ENCODE assay signal across 10 cellular contexts in the genomic region with DNA sequence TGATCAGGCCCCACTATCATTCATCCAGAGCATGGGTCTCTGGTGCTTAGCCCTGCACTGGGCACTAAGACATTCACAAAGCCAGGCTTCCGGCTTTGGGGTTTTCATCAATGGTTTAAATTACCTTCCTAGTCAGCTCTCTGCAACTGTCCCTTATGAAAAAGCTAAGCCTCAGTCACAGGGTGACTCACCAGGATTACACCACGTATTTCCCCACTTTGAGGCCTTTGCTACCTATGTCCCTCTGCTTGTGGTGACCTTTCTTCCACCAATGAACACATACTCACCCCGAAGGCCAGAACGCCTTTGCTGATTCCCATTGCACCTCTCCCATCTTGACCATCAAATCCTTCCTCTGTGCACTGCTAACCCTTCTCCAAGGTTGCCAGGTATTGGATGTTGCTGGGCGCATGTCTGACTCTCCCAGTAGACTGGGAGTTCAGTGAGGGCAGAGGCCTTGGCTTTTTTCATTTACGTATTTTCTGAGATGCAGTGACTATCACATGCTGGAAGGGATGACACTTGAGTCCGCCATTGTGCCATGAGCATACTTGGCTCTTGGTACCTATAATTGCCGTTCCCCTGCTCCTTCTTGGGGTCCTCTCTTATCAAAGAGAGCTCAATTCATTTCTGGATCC. TPM values are rescaled to one million over a fixed set of nuclear protein-coding genes. Genes with fewer than 3 reads are reported as not detected.
DNase-seq lines count a peak whose midpoint lies in the region; ATAC-seq and TF ChIP-seq lines count a peak whose summit lies in the region.
"Had no signal": no experiment of that assay in that cellular context is flagged by ENCODE, and none has a peak within 500 bp of the region (broad histone marks: within the 10 kb centered on the region; RNA-seq: fewer than 3 reads in every experiment).

No MANE protein-coding gene starts in this region.

- intact Hi-C loops in CD14-positive monocyte (cut with micrococcal nuclease) = no loop called here
- intact Hi-C loops in gastrocnemius medialis (cut with DNase I; ENCODE audit: low total_unique reads) = no loop called here

- peak; percentile 86 for DNase-seq in CD14-positive monocyte (ENCODE audit: low spot score)
- peak; percentile 28 to 31 for DNase-seq in Kasumi-1 (lab: John Stamatoyannopoulos, UW)
- peak; percentile 35 for DNase-seq in adipocyte (ENCODE audit: low read depth)
- no peak for DNase-seq in NCI-H1105 (lab: John Stamatoyannopoulos, UW)
- no peak for DNase-seq in UCSD-AML1 (lab: John Stamatoyannopoulos, UW; ENCODE audit: unreplicated experiment)
- DNase-seq in HT-29 (ENCODE audit: low spot score) = no peak
- DNase-seq in gastrocnemius medialis = no peak
- DNase-seq: activated CD4-positive, CD25-positive, alpha-beta regulatory T cell; head of caudate nucleus had no signal

- TF ChIP-seq CTCF in CD14-positive monocyte (IDR thresholded peaks at IDR 0.05) (no peak), gastrocnemius medialis (IDR thresholded peaks at IDR 0.05 in 4 of 5, conservative IDR thresholded peaks at IDR 0.05 in 1 of 5) (no peak)

- H3K4me1 Mint-ChIP-seq in CD14-positive monocyte = peaks cover 39% of the 10 kb centered on the region

- TF ChIP-seq POLR2A in gastrocnemius medialis (IDR thresholded peaks at IDR 0.05) = no peak

- H3K4me3 ChIP-seq in adipocyte (ENCODE audit: low read length) (no peak overlapping the region), gastrocnemius medialis (no peak overlapping the region)

- peak overlapping the region; percentile 72 to 93 (median 89) for H3K27ac Mint-ChIP-seq in CD14-positive monocyte

- H3K9ac ChIP-seq in adipocyte (ENCODE audit: low read length) = no peak overlapping the region

- no peaks in the 10 kb centered on the region for H3K27me3 ChIP-seq in adipocyte (replicated peaks; ENCODE audit: control insufficient read depth, insufficient read depth, low read length)
- no peaks in the 10 kb centered on the region for H3K27me3 ChIP-seq in gastrocnemius medialis

- no peaks in the 10 kb centered on the region for H3K9me3 ChIP-seq in adipocyte (ENCODE audit: control insufficient read depth, low read length)
- no peaks in the 10 kb centered on the region for H3K9me3 ChIP-seq in gastrocnemius medialis

- H3K4me3 Mint-ChIP-seq in CD14-positive monocyte = no peak overlapping the region

- H3K36me3 ChIP-seq in adipocyte (ENCODE audit: control insufficient read depth, insufficient read depth, low read length, severe bottlenecking) (no peaks in the 10 kb centered on the region), gastrocnemius medialis (no peaks in the 10 kb centered on the region)

- peaks cover 0 to 2% (median 0%) of the 10 kb centered on the region in 7 donors for H3K9me3 Mint-ChIP-seq in CD14-positive monocyte

- H3K27ac ChIP-seq in gastrocnemius medialis = no peak overlapping the region

- ATAC-seq in GM19452 (IDR thresholded peaks at IDR 0.05; ENCODE audit: unreplicated experiment) = peak; percentile 57
- ATAC-seq in gastrocnemius medialis = no peak

- H3K36me3 Mint-ChIP-seq in CD14-positive monocyte = peaks cover 0 to 7% of the 10 kb centered on the region in 2 donors

- peaks cover 15% of the 10 kb centered on the region for H3K4me1 ChIP-seq in adipocyte (ENCODE audit: control insufficient read depth, insufficient read depth, low read length)
- no peaks in the 10 kb centered on the region for H3K4me1 ChIP-seq in gastrocnemius medialis

- in situ Hi-C loops in gastrocnemius medialis (cut with MboI; ENCODE audit: low sequenced_read_pairs in 4 of 4) = no loop called here

- peaks cover 0 to 3% (median 1%) of the 10 kb centered on the region in 3 donors for H3K27me3 Mint-ChIP-seq in CD14-positive monocyte (ENCODE audit: low read depth in 3 of 3)

RNA-seq across cellular contexts. Expression of gene TNFSF8, which starts 58.7 kb away (rescaled TPM):
- 10 to 100 TPM; 34.0 to 42.9 TPM for polyA plus RNA-seq in CD14-positive monocyte
- total RNA-seq in HT-29 (2014; rRNA removed; shearing (Covaris generic)) = not detected in 2 replicates
- under 1 TPM in 2 of 4 donors, not detected in 2; 0.29 to 0.76 TPM for total RNA-seq in gastrocnemius medialis

Comparison
In these comparisons a context has a peak if more than half of its experiments do, and no peak if none do; other contexts are left out.
1. DNase-seq: peak in CD14-positive monocyte (single experiment), Kasumi-1 (2 of 2) and adipocyte (single experiment); none in NCI-H1105 (single experiment), UCSD-AML1 (single experiment), HT-29 (single experiment) and gastrocnemius medialis (0 of 2).